ENCODE assay signal across 8 cellular contexts in the genomic region with DNA sequence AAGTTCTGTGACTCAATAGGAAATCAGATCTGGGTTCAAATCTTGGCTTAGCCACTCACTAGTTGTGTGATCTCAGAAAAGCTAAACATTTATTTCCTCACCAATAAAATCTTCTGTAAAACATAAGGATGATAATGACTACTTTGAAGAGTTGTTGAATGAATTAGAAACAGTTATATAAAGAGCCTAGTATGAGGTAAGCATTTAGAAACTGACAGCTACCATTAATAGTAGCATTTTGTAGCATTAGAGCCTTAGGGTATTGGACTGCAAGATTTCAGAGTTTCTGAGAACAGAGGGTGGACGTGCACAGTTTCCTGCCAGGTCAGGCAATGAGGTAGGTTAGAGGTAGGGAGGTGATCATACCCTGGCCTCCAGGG.
DNase-seq lines count a peak whose midpoint lies in the region; ATAC-seq and FAIRE-seq lines count a peak whose summit lies in the region.

No MANE protein-coding gene starts in this region.

- FAIRE-seq in urothelium cell line (lab: Jason Lieb, UNC), result no peak

- H3K36me3 ChIP-seq in ACC112 (ENCODE audit: insufficient read depth, low read length), result no peaks in the 10 kb centered on the region

- no peak for DNase-seq in urothelium cell line (ENCODE audit: low spot score)
- no peak for DNase-seq in amniotic stem cell (lab: John Stamatoyannopoulos, UW)
- no peak for DNase-seq in NCI-H2081 (lab: John Stamatoyannopoulos, UW)
- DNase-seq in OCI-M2 (lab: John Stamatoyannopoulos, UW; ENCODE audit: unreplicated experiment), result no peak

- peaks cover 30% of the 10 kb centered on the region for H3K4me1 ChIP-seq in ACC112 (ENCODE audit: control insufficient read depth, insufficient read depth, low read length, unreplicated experiment)

- ATAC-seq in GM19351 (IDR thresholded peaks at IDR 0.05; ENCODE audit: unreplicated experiment) (peak; percentile 47), HG02642 (IDR thresholded peaks at IDR 0.05; ENCODE audit: poor library complexity, unreplicated experiment) (peak; percentile 29), HG03457 (IDR thresholded peaks at IDR 0.05; ENCODE audit: unreplicated experiment) (peak; percentile 15)

- H2AFZ ChIP-seq in ACC112 (ENCODE audit: low read length, unreplicated experiment), result no peak overlapping the region

- no peaks in the 10 kb centered on the region for H3K27me3 ChIP-seq in ACC112 (ENCODE audit: insufficient read depth, low read length)

- peak overlapping the region; percentile 95 for H3K27ac ChIP-seq in ACC112 (ENCODE audit: low read depth, low read length)

- H3K4me3 ChIP-seq in ACC112 (ENCODE audit: low read depth, low read length), result no peak overlapping the region

- H3K79me2 ChIP-seq in ACC112 (ENCODE audit: control insufficient read depth, insufficient read depth, low read length, unreplicated experiment), result no peaks in the 10 kb centered on the region
